8 cellular contexts compared by ENCODE assay signal in genomic region chr3:195654138-195654537, GRCh38.
DNase-seq lines count a peak whose midpoint lies in the region; ATAC-seq, FAIRE-seq and TF ChIP-seq lines count a peak whose summit lies in the region.
"Not testable (repeated sequence)": the region's sequence is repeated elsewhere in the genome, so short reads cannot be mapped to it uniquely, and the experiment has no call there.

No MANE protein-coding gene starts in this region.

- H3K27me3 ChIP-seq in BLaER1; Peyer's patch; K562 (ENCODE audit: control insufficient read depth in 2 of 2, insufficient read depth in 2 of 2, low read length in 2 of 2): not testable (repeated sequence)

- not testable (repeated sequence) for H3K9me3 Mint-ChIP-seq in nephron progenitor cell; progenitor cell of endocrine pancreas (ENCODE audit: low read depth)

- not testable (repeated sequence) for ATAC-seq in K562, Right ventricle myocardium inferior

- not testable (repeated sequence) for TF ChIP-seq RAD21 in K562 (CRISPR knock-in tag; conservative IDR thresholded peaks at IDR 0.05 in 1 of 2, IDR thresholded peaks at IDR 0.05 in 1 of 2)

- not testable (repeated sequence) for H3K27me3 Mint-ChIP-seq in nephron progenitor cell (ENCODE audit: low read depth, poor library complexity); progenitor cell of endocrine pancreas

- H3K9me1 ChIP-seq in K562 (ENCODE audit: control insufficient read depth, insufficient read depth, low read length), result not testable (repeated sequence)

- CTCF ChIA-PET in K562 (lab: Yijun Ruan, JAX; ENCODE audit: low intra/inter-chr PET ratio), result interaction anchor here (0.7 to 0.8 kb wide), 2 partner anchors 196 to 197 kb away, joined by 3 to 5 read pairs; no protein-coding TSS in a partner anchor

- H3K4me1 ChIP-seq in BLaER1; Peyer's patch; K562 (replicated peaks in 1 of 2; ENCODE audit: control insufficient read depth in 2 of 2, insufficient read depth in 2 of 2, low read length in 2 of 2): not testable (repeated sequence)

- peak overlapping the region; percentile 22; the same call in 1 of the 2 replicates for H3K4me2 ChIP-seq in BLaER1
- H3K4me2 ChIP-seq in K562 (ENCODE audit: insufficient read depth, low read length), result not testable (repeated sequence)

- in situ Hi-C loops in K562 (cut with MboI), result not testable (repeated sequence)

- FAIRE-seq in K562 (lab: Jason Lieb, UNC), result not testable (repeated sequence)

- peak in 2 of 3 donors; percentile 5 to 59 for DNase-seq in Peyer's patch
- DNase-seq in K562 (ENCODE audit: extremely low read depth in 1 of 4, low spot score in 3 of 4); nephron progenitor cell; progenitor cell of endocrine pancreas (ENCODE audit: low spot score, unreplicated experiment): not testable (repeated sequence)
- DNase-seq in coronary artery (ENCODE audit: low spot score), result peak; percentile 26
- DNase-seq in Right ventricle myocardium inferior (ENCODE audit: missing footprints), result peak; percentile 72
- DNase-seq in islet precursor cell, result peak; percentile 29

- BruUV-seq in K562 (replicated peaks; lab: Mats Ljungman, UMichigan), result not testable (repeated sequence)

- not testable (repeated sequence) for TF ChIP-seq POLR2A in Peyer's patch (IDR thresholded peaks at IDR 0.05); K562 (conservative IDR thresholded peaks at IDR 0.05)

- POLR2A ChIA-PET in K562 (lab: Yijun Ruan, JAX), result not testable (repeated sequence)

- H3K9me3 ChIP-seq in BLaER1; Peyer's patch; K562 (replicated peaks; ENCODE audit: control insufficient read depth, insufficient read depth, low read depth, low read length): not testable (repeated sequence)

- H3K79me2 ChIP-seq in K562 (ENCODE audit: control insufficient read depth, insufficient read depth, low read length), result not testable (repeated sequence)

- H3K4me3 ChIP-seq in BLaER1, Peyer's patch, K562, coronary artery: not testable (repeated sequence)

- H3K36me3 Mint-ChIP-seq in nephron progenitor cell (ENCODE audit: low read depth); progenitor cell of endocrine pancreas (ENCODE audit: insufficient read depth): not testable (repeated sequence)

- intact Hi-C loops in K562 (cut with micrococcal nuclease), result loop anchor here (10.0 kb wide), 1 partner anchor 201 kb away; no protein-coding TSS in a partner anchor
- intact Hi-C loops in Right ventricle myocardium inferior (cut with DNase I), result not testable (repeated sequence)

- TF ChIP-seq CTCF in Peyer's patch (IDR thresholded peaks at IDR 0.05); K562 (IDR thresholded peaks at IDR 0.05 in 2 of 3, conservative IDR thresholded peaks at IDR 0.05 in 1 of 3; ENCODE audit: insufficient read depth in 2 of 3, low read depth in 1 of 3, low read length in 3 of 3); coronary artery (IDR thresholded peaks at IDR 0.05); nephron progenitor cell (IDR thresholded peaks at IDR 0.05); progenitor cell of endocrine pancreas (IDR thresholded peaks at IDR 0.05; ENCODE audit: unreplicated experiment): not testable (repeated sequence)

- H3K27ac ChIP-seq in BLaER1; Peyer's patch; K562 (ENCODE audit: extremely low read depth, low read depth, low read length); coronary artery: not testable (repeated sequence)

- WGBS in K562 (ENCODE audit: insufficient coverage, low coverage, missing lambda C conversion rate), result 53% methylated on average over 11 of the region's 15 CpGs

- H3K4me3 Mint-ChIP-seq in nephron progenitor cell; progenitor cell of endocrine pancreas (ENCODE audit: low read depth): not testable (repeated sequence)

- H3K36me3 ChIP-seq in BLaER1; Peyer's patch; K562 (ENCODE audit: control insufficient read depth, insufficient read depth, low read length): not testable (repeated sequence)

- H3K27ac Mint-ChIP-seq in nephron progenitor cell, result peak overlapping the region; percentile 83
- peak overlapping the region; percentile 78 for H3K27ac Mint-ChIP-seq in progenitor cell of endocrine pancreas

- TF ChIP-seq EP300 in K562 (IDR thresholded peaks at IDR 0.05; ENCODE audit: low read length), result not testable (repeated sequence)

- not testable (repeated sequence) for H4K20me1 ChIP-seq in BLaER1; K562 (replicated peaks; ENCODE audit: control insufficient read depth, insufficient read depth, low read length)

- H2AFZ ChIP-seq in K562 (ENCODE audit: low read depth, low read length), result not testable (repeated sequence)

- not testable (repeated sequence) for H3K4me1 Mint-ChIP-seq in nephron progenitor cell; progenitor cell of endocrine pancreas (ENCODE audit: low read depth)

- H3K9ac ChIP-seq in BLaER1; K562 (ENCODE audit: insufficient read depth in 1 of 2, low read depth in 2 of 2, low read length in 2 of 2): not testable (repeated sequence)

TF ChIP-seq in K562, 482 proteins besides CTCF, POLR2A, EP300 and RAD21:
- 0 out of 2 replicates have a peak, but pooled peaks have one; percentile 46 for TF ChIP-seq USF2 (CRISPR knock-in tag; IDR thresholded peaks at IDR 0.05)
TF ChIP-seq in K562: peak in this region for 1; not testable (repeated sequence) for 481.
